Comparison of ENCODE assay signal across 1 cellular context in the genomic region with DNA sequence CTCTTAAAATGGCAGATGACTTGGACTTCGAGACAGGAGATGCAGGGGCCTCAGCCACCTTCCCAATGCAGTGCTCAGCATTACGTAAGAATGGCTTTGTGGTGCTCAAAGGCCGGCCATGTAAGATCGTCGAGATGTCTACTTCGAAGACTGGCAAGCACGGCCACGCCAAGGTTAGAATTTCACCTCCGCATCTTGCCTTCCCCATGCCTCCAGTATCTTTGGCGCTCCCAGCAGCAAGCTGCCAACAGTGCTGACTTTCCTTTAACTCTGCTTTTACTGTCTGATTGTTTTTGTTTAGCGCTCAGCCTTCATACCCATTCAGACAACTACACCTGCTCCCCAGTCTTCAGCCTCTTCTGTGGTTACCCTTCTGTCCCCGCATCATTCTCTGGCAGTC.
TF ChIP-seq lines count a peak whose summit lies in the region.

No MANE protein-coding gene starts in this region.

TF ChIP-seq in HEK293, 187 proteins besides CTCF, POLR2A, EP300 and RAD21 (continued from another document):
- no peak for TF ChIP-seq ZNF48 (tag by site-specific recombination; IDR thresholded peaks at IDR 0.05)
- no peak for TF ChIP-seq ZNF155 (tag by site-specific recombination; IDR thresholded peaks at IDR 0.05)
- TF ChIP-seq REPIN1 (tag by site-specific recombination; IDR thresholded peaks at IDR 0.05; ENCODE audit: low read depth): no peak
- TF ChIP-seq ELK4 (IDR thresholded peaks at IDR 0.05; ENCODE audit: borderline replicate concordance, low read depth, low read length): no peak
- no peak for TF ChIP-seq ZNF211 (tag by site-specific recombination; IDR thresholded peaks at IDR 0.05; ENCODE audit: low read depth)
- TF ChIP-seq ZNF549 (tag by site-specific recombination; IDR thresholded peaks at IDR 0.05): no peak
- TF ChIP-seq ZNF148 (tag by site-specific recombination; IDR thresholded peaks at IDR 0.05; ENCODE audit: borderline replicate concordance): no peak
- no peak for TF ChIP-seq ZNF645 (tag by site-specific recombination; IDR thresholded peaks at IDR 0.05)
- no peak for TF ChIP-seq ZNF2 (tag by site-specific recombination; IDR thresholded peaks at IDR 0.05)
- TF ChIP-seq, protein P1, sequence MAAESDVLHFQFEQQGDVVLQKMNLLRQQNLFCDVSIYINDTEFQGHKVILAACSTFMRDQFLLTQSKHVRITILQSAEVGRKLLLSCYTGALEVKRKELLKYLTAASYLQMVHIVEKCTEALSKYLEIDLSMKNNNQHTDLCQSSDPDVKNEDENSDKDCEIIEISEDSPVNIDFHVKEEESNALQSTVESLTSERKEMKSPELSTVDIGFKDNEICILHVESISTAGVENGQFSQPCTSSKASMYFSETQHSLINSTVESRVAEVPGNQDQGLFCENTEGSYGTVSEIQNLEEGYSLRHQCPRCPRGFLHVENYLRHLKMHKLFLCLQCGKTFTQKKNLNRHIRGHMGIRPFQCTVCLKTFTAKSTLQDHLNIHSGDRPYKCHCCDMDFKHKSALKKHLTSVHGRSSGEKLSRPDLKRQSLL (tag by site-specific recombination; IDR thresholded peaks at IDR 0.05): no peak
- TF ChIP-seq, protein P2, sequence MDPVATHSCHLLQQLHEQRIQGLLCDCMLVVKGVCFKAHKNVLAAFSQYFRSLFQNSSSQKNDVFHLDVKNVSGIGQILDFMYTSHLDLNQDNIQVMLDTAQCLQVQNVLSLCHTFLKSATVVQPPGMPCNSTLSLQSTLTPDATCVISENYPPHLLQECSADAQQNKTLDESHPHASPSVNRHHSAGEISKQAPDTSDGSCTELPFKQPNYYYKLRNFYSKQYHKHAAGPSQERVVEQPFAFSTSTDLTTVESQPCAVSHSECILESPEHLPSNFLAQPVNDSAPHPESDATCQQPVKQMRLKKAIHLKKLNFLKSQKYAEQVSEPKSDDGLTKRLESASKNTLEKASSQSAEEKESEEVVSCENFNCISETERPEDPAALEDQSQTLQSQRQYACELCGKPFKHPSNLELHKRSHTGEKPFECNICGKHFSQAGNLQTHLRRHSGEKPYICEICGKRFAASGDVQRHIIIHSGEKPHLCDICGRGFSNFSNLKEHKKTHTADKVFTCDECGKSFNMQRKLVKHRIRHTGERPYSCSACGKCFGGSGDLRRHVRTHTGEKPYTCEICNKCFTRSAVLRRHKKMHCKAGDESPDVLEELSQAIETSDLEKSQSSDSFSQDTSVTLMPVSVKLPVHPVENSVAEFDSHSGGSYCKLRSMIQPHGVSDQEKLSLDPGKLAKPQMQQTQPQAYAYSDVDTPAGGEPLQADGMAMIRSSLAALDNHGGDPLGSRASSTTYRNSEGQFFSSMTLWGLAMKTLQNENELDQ (tag by site-specific recombination; IDR thresholded peaks at IDR 0.05; ENCODE audit: low read depth): no peak
- TF ChIP-seq ZNF169 (tag by site-specific recombination; IDR thresholded peaks at IDR 0.05): no peak
- no peak for TF ChIP-seq ZNF114 (tag by site-specific recombination; IDR thresholded peaks at IDR 0.05)
- TF ChIP-seq ZSCAN18 (tag by site-specific recombination; IDR thresholded peaks at IDR 0.05): no peak
- TF ChIP-seq ZNF639 (tag by site-specific recombination; IDR thresholded peaks at IDR 0.05): no peak
- no peak for TF ChIP-seq ZSCAN5A (tag by site-specific recombination; IDR thresholded peaks at IDR 0.05)
- TF ChIP-seq ZNF571 (tag by site-specific recombination; IDR thresholded peaks at IDR 0.05): no peak
- TF ChIP-seq, protein P3, sequence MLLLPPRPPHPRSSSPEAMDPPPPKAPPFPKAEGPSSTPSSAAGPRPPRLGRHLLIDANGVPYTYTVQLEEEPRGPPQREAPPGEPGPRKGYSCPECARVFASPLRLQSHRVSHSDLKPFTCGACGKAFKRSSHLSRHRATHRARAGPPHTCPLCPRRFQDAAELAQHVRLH (tag by site-specific recombination; IDR thresholded peaks at IDR 0.05): no peak
- no peak for TF ChIP-seq ZNF146 (tag by site-specific recombination; IDR thresholded peaks at IDR 0.05)
